1 cellular context compared by ENCODE assay signal in the genomic region with DNA sequence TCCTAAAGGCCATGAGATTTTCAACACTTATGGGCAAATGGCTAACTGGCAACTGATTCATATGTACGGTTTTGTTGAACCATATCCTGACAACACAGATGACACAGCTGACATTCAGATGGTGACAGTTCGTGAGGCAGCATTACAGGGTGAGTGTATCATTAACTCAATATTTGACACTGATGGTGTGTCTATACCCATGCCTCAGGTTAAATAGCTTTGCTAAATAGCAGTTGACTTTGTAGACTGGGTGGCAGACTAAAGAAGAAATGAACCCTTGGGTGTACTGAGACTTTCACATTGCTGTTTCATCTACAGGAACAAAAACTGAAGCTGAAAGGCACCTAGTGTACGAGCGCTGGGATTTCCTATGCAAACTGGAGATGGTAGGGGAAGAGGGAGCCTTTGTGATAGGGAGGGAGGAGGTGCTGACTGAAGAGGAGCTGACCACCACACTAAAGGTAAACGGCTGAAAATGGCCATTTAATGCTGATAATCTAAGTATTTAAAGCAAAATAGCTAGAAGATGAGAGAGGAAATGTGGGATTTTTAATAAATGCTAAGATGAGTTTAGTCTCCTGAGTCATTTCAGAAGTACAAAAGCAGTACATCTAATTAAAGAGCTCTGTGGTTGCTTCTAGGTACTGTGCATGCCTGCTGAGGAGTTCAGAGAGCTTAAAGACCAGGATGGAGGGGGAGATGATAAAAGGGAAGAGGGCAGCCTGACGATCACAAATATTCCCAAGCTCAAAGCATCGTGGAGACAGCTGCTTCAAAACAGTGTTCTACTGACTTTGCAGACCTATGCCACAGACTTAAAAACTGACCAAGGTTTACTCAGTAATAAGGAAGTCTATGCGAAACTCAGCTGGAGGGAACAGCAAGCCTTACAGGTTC.
TF ChIP-seq lines count a peak whose summit lies in the region.

No MANE protein-coding gene starts in this region.

TF ChIP-seq in GM12878, 131 proteins besides CTCF, POLR2A, EP300 and RAD21 (continues in another document):
- TF ChIP-seq, protein P1, sequence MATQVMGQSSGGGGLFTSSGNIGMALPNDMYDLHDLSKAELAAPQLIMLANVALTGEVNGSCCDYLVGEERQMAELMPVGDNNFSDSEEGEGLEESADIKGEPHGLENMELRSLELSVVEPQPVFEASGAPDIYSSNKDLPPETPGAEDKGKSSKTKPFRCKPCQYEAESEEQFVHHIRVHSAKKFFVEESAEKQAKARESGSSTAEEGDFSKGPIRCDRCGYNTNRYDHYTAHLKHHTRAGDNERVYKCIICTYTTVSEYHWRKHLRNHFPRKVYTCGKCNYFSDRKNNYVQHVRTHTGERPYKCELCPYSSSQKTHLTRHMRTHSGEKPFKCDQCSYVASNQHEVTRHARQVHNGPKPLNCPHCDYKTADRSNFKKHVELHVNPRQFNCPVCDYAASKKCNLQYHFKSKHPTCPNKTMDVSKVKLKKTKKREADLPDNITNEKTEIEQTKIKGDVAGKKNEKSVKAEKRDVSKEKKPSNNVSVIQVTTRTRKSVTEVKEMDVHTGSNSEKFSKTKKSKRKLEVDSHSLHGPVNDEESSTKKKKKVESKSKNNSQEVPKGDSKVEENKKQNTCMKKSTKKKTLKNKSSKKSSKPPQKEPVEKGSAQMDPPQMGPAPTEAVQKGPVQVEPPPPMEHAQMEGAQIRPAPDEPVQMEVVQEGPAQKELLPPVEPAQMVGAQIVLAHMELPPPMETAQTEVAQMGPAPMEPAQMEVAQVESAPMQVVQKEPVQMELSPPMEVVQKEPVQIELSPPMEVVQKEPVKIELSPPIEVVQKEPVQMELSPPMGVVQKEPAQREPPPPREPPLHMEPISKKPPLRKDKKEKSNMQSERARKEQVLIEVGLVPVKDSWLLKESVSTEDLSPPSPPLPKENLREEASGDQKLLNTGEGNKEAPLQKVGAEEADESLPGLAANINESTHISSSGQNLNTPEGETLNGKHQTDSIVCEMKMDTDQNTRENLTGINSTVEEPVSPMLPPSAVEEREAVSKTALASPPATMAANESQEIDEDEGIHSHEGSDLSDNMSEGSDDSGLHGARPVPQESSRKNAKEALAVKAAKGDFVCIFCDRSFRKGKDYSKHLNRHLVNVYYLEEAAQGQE (IDR thresholded peaks at IDR 0.05; ENCODE audit: low read depth, low read length): no peak
- TF ChIP-seq SUPT20H (IDR thresholded peaks at IDR 0.05; ENCODE audit: borderline replicate concordance, control insufficient read depth, low read depth, low read length) (no peak), FOXM1 (IDR thresholded peaks at IDR 0.05; ENCODE audit: low read depth, low read length) (peak; percentile 60; the same call in 1 of the 2 replicates), ZBED1 (IDR thresholded peaks at IDR 0.05; ENCODE audit: borderline replicate concordance) (peak; percentile 30; the same call in 1 of the 2 replicates), MEF2B (IDR thresholded peaks at IDR 0.05; ENCODE audit: partially characterized antibody, poor library complexity, severe bottlenecking) (peak; percentile 69), RELA (IDR thresholded peaks at IDR 0.05; ENCODE audit: borderline replicate concordance, partially characterized antibody) (no peak), PAX5 (IDR thresholded peaks at IDR 0.05; ENCODE audit: borderline replicate concordance, low read depth, low read length) (no peak), DPF2 (IDR thresholded peaks at IDR 0.05) (0 out of 2 replicates have a peak, but pooled peaks have one; percentile 49), POLR2AphosphoS5 (IDR thresholded peaks at IDR 0.05; ENCODE audit: low read length) (peak; percentile 45; the same call in 1 of the 2 replicates), ELK1 (IDR thresholded peaks at IDR 0.05; ENCODE audit: low read depth, low read length) (no peak), CREB1 (IDR thresholded peaks at IDR 0.05; ENCODE audit: low read depth) (no peak), ATF7 (IDR thresholded peaks at IDR 0.05; ENCODE audit: low read depth) (0 out of 2 replicates have a peak, but pooled peaks have one; percentile 13), ZNF592 (IDR thresholded peaks at IDR 0.05) (no peak), NFIC (IDR thresholded peaks at IDR 0.05; ENCODE audit: low read depth, low read length) (peak; percentile 70; the same call in 1 of the 2 replicates), NBN (IDR thresholded peaks at IDR 0.05) (peak; percentile 67), JUNB (IDR thresholded peaks at IDR 0.05) (peak; percentile 92), IRF4 (IDR thresholded peaks at IDR 0.05; ENCODE audit: low read depth, low read length) (peak; percentile 91), FOXK2 (IDR thresholded peaks at IDR 0.05) (no peak), SPI1 (IDR thresholded peaks at IDR 0.05; ENCODE audit: borderline replicate concordance, insufficient read depth, low read depth, low read length) (peak; percentile 71; the same call in 1 of the 2 replicates), SKIL (IDR thresholded peaks at IDR 0.05; ENCODE audit: low read depth, poor library complexity, severe bottlenecking) (peak; percentile 64), EED (IDR thresholded peaks at IDR 0.05; ENCODE audit: low read depth) (peak; percentile 74), SP1 (IDR thresholded peaks at IDR 0.05; ENCODE audit: low read depth, low read length) (no peak), CBX5 (IDR thresholded peaks at IDR 0.05; ENCODE audit: low read depth) (0 out of 2 replicates have a peak, but pooled peaks have one; percentile 41), MLLT1 (IDR thresholded peaks at IDR 0.05) (peak; percentile 64), E4F1 (IDR thresholded peaks at IDR 0.05; ENCODE audit: borderline replicate concordance, partially characterized antibody) (no peak), YY1 (IDR thresholded peaks at IDR 0.05; ENCODE audit: low read depth, low read length) (0 out of 2 replicates have a peak, but pooled peaks have one; percentile 6), MAX (IDR thresholded peaks at IDR 0.05; ENCODE audit: low read depth, low read length) (no peak), BHLHE40 (IDR thresholded peaks at IDR 0.05; ENCODE audit: borderline replicate concordance in 1 of 2, low read depth in 2 of 2, low read length in 1 of 2) (no peak)
- TF ChIP-seq, protein P2, sequence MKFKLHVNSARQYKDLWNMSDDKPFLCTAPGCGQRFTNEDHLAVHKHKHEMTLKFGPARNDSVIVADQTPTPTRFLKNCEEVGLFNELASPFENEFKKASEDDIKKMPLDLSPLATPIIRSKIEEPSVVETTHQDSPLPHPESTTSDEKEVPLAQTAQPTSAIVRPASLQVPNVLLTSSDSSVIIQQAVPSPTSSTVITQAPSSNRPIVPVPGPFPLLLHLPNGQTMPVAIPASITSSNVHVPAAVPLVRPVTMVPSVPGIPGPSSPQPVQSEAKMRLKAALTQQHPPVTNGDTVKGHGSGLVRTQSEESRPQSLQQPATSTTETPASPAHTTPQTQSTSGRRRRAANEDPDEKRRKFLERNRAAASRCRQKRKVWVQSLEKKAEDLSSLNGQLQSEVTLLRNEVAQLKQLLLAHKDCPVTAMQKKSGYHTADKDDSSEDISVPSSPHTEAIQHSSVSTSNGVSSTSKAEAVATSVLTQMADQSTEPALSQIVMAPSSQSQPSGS (IDR thresholded peaks at IDR 0.05; ENCODE audit: low read length): peak; percentile 72
- TF ChIP-seq, protein P3, sequence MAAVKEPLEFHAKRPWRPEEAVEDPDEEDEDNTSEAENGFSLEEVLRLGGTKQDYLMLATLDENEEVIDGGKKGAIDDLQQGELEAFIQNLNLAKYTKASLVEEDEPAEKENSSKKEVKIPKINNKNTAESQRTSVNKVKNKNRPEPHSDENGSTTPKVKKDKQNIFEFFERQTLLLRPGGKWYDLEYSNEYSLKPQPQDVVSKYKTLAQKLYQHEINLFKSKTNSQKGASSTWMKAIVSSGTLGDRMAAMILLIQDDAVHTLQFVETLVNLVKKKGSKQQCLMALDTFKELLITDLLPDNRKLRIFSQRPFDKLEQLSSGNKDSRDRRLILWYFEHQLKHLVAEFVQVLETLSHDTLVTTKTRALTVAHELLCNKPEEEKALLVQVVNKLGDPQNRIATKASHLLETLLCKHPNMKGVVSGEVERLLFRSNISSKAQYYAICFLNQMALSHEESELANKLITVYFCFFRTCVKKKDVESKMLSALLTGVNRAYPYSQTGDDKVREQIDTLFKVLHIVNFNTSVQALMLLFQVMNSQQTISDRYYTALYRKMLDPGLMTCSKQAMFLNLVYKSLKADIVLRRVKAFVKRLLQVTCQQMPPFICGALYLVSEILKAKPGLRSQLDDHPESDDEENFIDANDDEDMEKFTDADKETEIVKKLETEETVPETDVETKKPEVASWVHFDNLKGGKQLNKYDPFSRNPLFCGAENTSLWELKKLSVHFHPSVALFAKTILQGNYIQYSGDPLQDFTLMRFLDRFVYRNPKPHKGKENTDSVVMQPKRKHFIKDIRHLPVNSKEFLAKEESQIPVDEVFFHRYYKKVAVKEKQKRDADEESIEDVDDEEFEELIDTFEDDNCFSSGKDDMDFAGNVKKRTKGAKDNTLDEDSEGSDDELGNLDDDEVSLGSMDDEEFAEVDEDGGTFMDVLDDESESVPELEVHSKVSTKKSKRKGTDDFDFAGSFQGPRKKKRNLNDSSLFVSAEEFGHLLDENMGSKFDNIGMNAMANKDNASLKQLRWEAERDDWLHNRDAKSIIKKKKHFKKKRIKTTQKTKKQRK (IDR thresholded peaks at IDR 0.05; ENCODE audit: low read depth, low read length): no peak
